ENCODE assay signal across 12 cellular contexts in the genomic region with DNA sequence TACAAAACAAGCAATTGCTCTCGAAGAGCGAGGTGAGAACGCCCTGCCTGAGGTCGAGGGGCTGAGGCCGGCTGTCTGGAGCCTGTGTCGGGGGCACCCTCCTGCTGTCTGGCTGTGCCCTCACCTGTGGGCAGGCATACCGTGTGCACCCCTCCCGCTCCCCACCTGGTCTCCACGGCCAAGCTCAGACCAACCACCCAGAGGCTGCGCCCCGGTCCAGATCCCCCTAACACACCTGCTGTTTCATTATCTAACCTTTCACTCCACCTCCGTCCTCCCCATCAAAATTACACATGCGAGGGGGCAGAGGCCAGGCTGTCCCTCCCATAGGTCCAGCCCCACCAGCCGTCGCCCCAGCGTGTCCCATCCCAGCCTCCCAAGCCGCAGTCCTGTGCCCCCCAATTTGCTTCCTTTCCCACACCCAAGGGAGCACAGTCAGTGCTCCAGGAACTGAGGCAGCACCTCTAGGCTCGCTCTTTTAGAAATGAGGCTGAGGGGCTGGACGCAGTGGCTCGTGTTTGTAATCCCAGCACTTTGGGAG. TPM values are rescaled to one million over a fixed set of nuclear protein-coding genes. Genes with fewer than 3 reads are reported as not detected.
"Had no signal": no experiment of that assay in that cellular context is flagged by ENCODE, and none has a peak within 500 bp of the region (broad histone marks: within the 10 kb centered on the region; RNA-seq: fewer than 3 reads in every experiment).

No MANE protein-coding gene starts in this region.

- H3K4me3 Mint-ChIP-seq: neural crest cell had no signal

- H2AFZ ChIP-seq: parathyroid adenoma had no signal

- ATAC-seq: activated naive CD4-positive, alpha-beta T cell treated with anti-CD3 and anti-CD28 coated beads, Interleukin-2, amount 50 U/mL, for 72 hours; left colon had no signal

- H3K36me3 ChIP-seq: esophagus squamous epithelium, thyroid gland, vagina had no signal

- H3K36me3 Mint-ChIP-seq: activated naive CD4-positive, alpha-beta T cell treated with anti-CD3 and anti-CD28 coated beads, Interleukin-2, amount 50 U/mL, for 72 hours had no signal

- H3K9ac ChIP-seq: parathyroid adenoma had no signal

- H3K27ac ChIP-seq: esophagus squamous epithelium, parathyroid adenoma, skin epidermis, thyroid gland, vagina had no signal

- DNase-seq: activated CD4-positive, CD25-positive, alpha-beta regulatory T cell; amniotic stem cell; esophagus squamous epithelium; foreskin fibroblast; left colon; mesendoderm had no signal

- H3K79me2 ChIP-seq: parathyroid adenoma had no signal

- H3K9me3 Mint-ChIP-seq: activated naive CD4-positive, alpha-beta T cell treated with anti-CD3 and anti-CD28 coated beads, Interleukin-2, amount 50 U/mL, for 72 hours; neural crest cell had no signal

- H3K4me1 ChIP-seq: parathyroid adenoma, thyroid gland, vagina had no signal

- H3K4me3 ChIP-seq: esophagus squamous epithelium, skin epidermis, thyroid gland, vagina had no signal

- H3K27me3 ChIP-seq: thyroid gland, vagina had no signal

- H3K27ac Mint-ChIP-seq: activated naive CD4-positive, alpha-beta T cell treated with anti-CD3 and anti-CD28 coated beads, Interleukin-2, amount 50 U/mL, for 72 hours had no signal

- H3K9me3 ChIP-seq: esophagus squamous epithelium, thyroid gland, vagina had no signal

RNA-seq across cellular contexts. Expression of a gene that starts 35.2 kb away (rescaled TPM):
- total RNA-seq: activated naive CD4-positive, alpha-beta T cell treated with anti-CD3 and anti-CD28 coated beads, Interleukin-2, amount 50 U/mL, for 72 hours; neural crest cell had no signal
